Comparison of ENCODE assay signal across 26 cellular contexts in genomic region chr14:92385561-92385960, GRCh38.
"Had no signal": no experiment of that assay in that cellular context is flagged by ENCODE, and none has a peak within 500 bp of the region (broad histone marks: within the 10 kb centered on the region; RNA-seq: fewer than 3 reads in every experiment).

No MANE protein-coding gene starts in this region.

- ATAC-seq: activated CD8-positive, alpha-beta memory T cell treated with anti-CD3 and anti-CD28 coated beads, Interleukin-2, amount 10 ng/mL, durations not matched to agents 7 days and 5 days; Panc1; Right ventricle myocardium inferior; T-cell; WTC11 had no signal

- H3K4me3 ChIP-seq: breast epithelium, colonic mucosa, SJSA1 had no signal

- DNase-seq: activated CD4-positive, alpha-beta T cell treated with anti-CD3 and anti-CD28 coated beads for 1 hour; activated CD4-positive, alpha-beta T cell treated with anti-CD3 and anti-CD28 coated beads, Interleukin-2, amount 10 ng/mL, durations not matched to agents 24 days and 14 days; activated CD4-positive, alpha-beta T cell treated with anti-CD3 and anti-CD28 coated beads, Interleukin-2, amount 50 U/mL, for 48 hours; activated CD8-positive, alpha-beta memory T cell treated with anti-CD3 and anti-CD28 coated beads, Interleukin-2, amount 10 ng/mL, durations not matched to agents 7 days and 5 days; activated effector memory CD4-positive, alpha-beta T cell treated with Interleukin-2 at 50 U/mL for 16 hours; activated naive CD4-positive, alpha-beta T cell; caudate nucleus; colonic mucosa; KG1; MV-4-11; NCI-H1105 treated with DMSO at 0.1 percent for 48 hours; NCI-H1436 treated with DMSO at 0.1 percent for 48 hours; NCI-H187; NCI-H2081; NCI-H2227 treated with DMSO at 0.1 percent for 48 hours; NCI-H510A; NCI-H774; NK-92 treated with Interleukin-12 subunit alpha and Interleukin-12 subunit beta, amount 100 ng/mL, for 24 hours; OCI-M1; RPMI8226; T-cell had no signal

- H3K4me1 ChIP-seq: breast epithelium, colonic mucosa, SJSA1 had no signal

- H3K9me3 ChIP-seq: breast epithelium, colonic mucosa, SJSA1 had no signal

- H3K27me3 ChIP-seq: breast epithelium, colonic mucosa, SJSA1 had no signal

- H3K27ac ChIP-seq: breast epithelium, colonic mucosa, SJSA1 had no signal

- H3K36me3 ChIP-seq: breast epithelium, colonic mucosa, SJSA1 had no signal
